19 cellular contexts compared by ENCODE assay signal in genomic region chr16:81860310-81860709, GRCh38.
DNase-seq lines count a peak whose midpoint lies in the region; ATAC-seq, FAIRE-seq and TF ChIP-seq lines count a peak whose summit lies in the region.
"Had no signal": no experiment of that assay in that cellular context is flagged by ENCODE, and none has a peak within 500 bp of the region (broad histone marks: within the 10 kb centered on the region; RNA-seq: fewer than 3 reads in every experiment).

No MANE protein-coding gene starts in this region.

- peaks cover 0 to 3% (median 2%) of the 10 kb centered on the region in 4 donors for H3K36me3 ChIP-seq in liver (ENCODE audit: control insufficient read depth in 4 of 4, insufficient read depth in 3 of 4, low read depth in 1 of 4, low read length in 3 of 4)
- no peaks in the 10 kb centered on the region for H3K36me3 ChIP-seq in HepG2 (replicated peaks in 1 of 2; ENCODE audit: control insufficient read depth in 1 of 2, insufficient read depth in 2 of 2, low read length in 2 of 2)
- H3K36me3 ChIP-seq in GM12878 (ENCODE audit: control insufficient read depth in 2 of 2, insufficient read depth in 2 of 2, low read length in 1 of 2) = peaks cover 46 to 60% of the 10 kb centered on the region in 2 experiments
- H3K36me3 ChIP-seq in GM23248 (ENCODE audit: low read depth) = no peaks in the 10 kb centered on the region

- peaks cover 49 to 57% of the 10 kb centered on the region in 2 donors for H3K4me1 Mint-ChIP-seq in natural killer cell
- peaks cover 39 to 59% of the 10 kb centered on the region in 2 donors for H3K4me1 Mint-ChIP-seq in stimulated activated naive B cell treated with anti-CD40 and anti-IgM and Interleukin-4, amounts not matched to agents 10 μg/mL and 1 μg/mL and 100 μg/mL, for 72 hours
- H3K4me1 Mint-ChIP-seq: CD4-positive, CD25-positive, alpha-beta regulatory T cell had no signal

- H3K9me3 ChIP-seq in liver (ENCODE audit: control insufficient read depth in 4 of 4, low read length in 3 of 4) (no peaks in the 10 kb centered on the region), HepG2 (ENCODE audit: low read length) (no peaks in the 10 kb centered on the region), GM12878 (replicated peaks; ENCODE audit: control insufficient read depth, insufficient read depth, low read length) (no peaks in the 10 kb centered on the region), GM23248 (ENCODE audit: low read depth) (no peaks in the 10 kb centered on the region)

- TF ChIP-seq EP300 in HepG2 (IDR thresholded peaks at IDR 0.05; ENCODE audit: low read depth in 2 of 2, low read length in 2 of 2) (no peak), HepG2 (CRISPR knock-in tag; IDR thresholded peaks at IDR 0.05; ENCODE audit: borderline replicate concordance) (no peak), GM12878 (IDR thresholded peaks at IDR 0.05; ENCODE audit: borderline replicate concordance in 1 of 2, control insufficient read depth in 1 of 2, low read depth in 2 of 2, low read length in 2 of 2) (no peak)

- TF ChIP-seq CTCF in liver (IDR thresholded peaks at IDR 0.05; ENCODE audit: low read depth, low read length, missing input control) = no peak
- no peak for TF ChIP-seq CTCF in HepG2 (CRISPR knock-in tag; IDR thresholded peaks at IDR 0.05)
- TF ChIP-seq CTCF in GM12878 (IDR thresholded peaks at IDR 0.05 in 2 of 3, conservative IDR thresholded peaks at IDR 0.05 in 1 of 3; ENCODE audit: control insufficient read depth in 2 of 3, extremely low read depth in 1 of 3, insufficient read depth in 1 of 3, low read depth in 3 of 3, low read length in 3 of 3) = no peak
- no peak for TF ChIP-seq CTCF in natural killer cell (IDR thresholded peaks at IDR 0.05)

- SMC1A ChIA-PET in GM12878 (lab: Charles Lee; ENCODE audit: uncharacterized antibody, unreplicated experiment) = interaction anchor here (0.7 to 6.2 kb wide), 5 partner anchors 10 to 80 kb away, joined by 3 to 44 read pairs (median 4); no protein-coding TSS in a partner anchor

- H3K4me1 ChIP-seq in liver (ENCODE audit: control insufficient read depth in 4 of 4, insufficient read depth in 4 of 4, low read length in 3 of 4) (peaks cover 0 to 8% (median 0%) of the 10 kb centered on the region in 4 donors), HepG2 (ENCODE audit: insufficient read depth, low read length) (no peaks in the 10 kb centered on the region), GM12878 (ENCODE audit: control insufficient read depth, insufficient read depth, low read length) (peaks cover 50% of the 10 kb centered on the region), GM23248 (ENCODE audit: insufficient read depth) (no peaks in the 10 kb centered on the region)

- in situ Hi-C loops in HepG2 (cut with HindIII; ENCODE audit: extremely low pct_ligation_motif_present, low pct_unique_long_range_greater_than_20kb) = no loop called here
- in situ Hi-C loops in GM12878 (cut with MboI) = no loop called here
- in situ Hi-C loops in GM23248 (cut with MboI) = loop anchor here (10.0 kb wide), 1 partner anchor 496 kb away; no protein-coding TSS in a partner anchor

- no peaks in the 10 kb centered on the region for H3K9me3 Mint-ChIP-seq in natural killer cell
- no peaks in the 10 kb centered on the region for H3K9me3 Mint-ChIP-seq in stimulated activated naive B cell treated with anti-CD40 and anti-IgM and Interleukin-4, amounts not matched to agents 10 μg/mL and 1 μg/mL and 100 μg/mL, for 72 hours

- H2AFZ ChIP-seq in HepG2 (ENCODE audit: low read length) = no peak overlapping the region
- H2AFZ ChIP-seq in GM12878 (ENCODE audit: control insufficient read depth, low read depth, low read length) = no peak overlapping the region
- H2AFZ ChIP-seq in GM23248 = no peak overlapping the region

- H3K27me3 ChIP-seq in liver (ENCODE audit: control insufficient read depth in 4 of 4, insufficient read depth in 4 of 4, low read length in 3 of 4) (no peaks in the 10 kb centered on the region), HepG2 (ENCODE audit: control insufficient read depth in 1 of 2, insufficient read depth in 2 of 2, low read length in 2 of 2) (peaks cover 5 to 53% of the 10 kb centered on the region in 2 experiments; a peak in 4 of 5 replicates), GM12878 (replicated peaks in 1 of 2; ENCODE audit: control insufficient read depth in 2 of 2, insufficient read depth in 2 of 2, low read length in 1 of 2) (no peaks in the 10 kb centered on the region), GM23248 (replicated peaks; ENCODE audit: insufficient read depth) (peaks cover 8% of the 10 kb centered on the region)

- ATAC-seq in HepG2 (no peak), GM12878 (no peak), natural killer cell (no peak), HG03571 (IDR thresholded peaks at IDR 0.05; ENCODE audit: unreplicated experiment) (no peak)
- ATAC-seq in stimulated activated naive B cell treated with anti-CD40 and anti-IgM and Interleukin-4, amounts not matched to agents 10 μg/mL and 1 μg/mL and 100 μg/mL, for 72 hours (replicated peaks) = no peak
- ATAC-seq: PC-3 had no signal

- BruUV-seq in HepG2 (replicated peaks; lab: Mats Ljungman, UMichigan) (no TSS peak), GM12878 (replicated peaks; lab: Mats Ljungman, UMichigan) (no TSS peak)

- H3K9ac ChIP-seq in liver (ENCODE audit: low read depth in 1 of 2, low read length in 2 of 2) = no peak overlapping the region
- no peak overlapping the region for H3K9ac ChIP-seq in HepG2 (ENCODE audit: insufficient read depth, low read depth, low read length)
- no peak overlapping the region for H3K9ac ChIP-seq in GM12878 (ENCODE audit: control insufficient read depth, insufficient read depth, low read length)
- H3K9ac ChIP-seq in GM23248 = no peak overlapping the region

- H3K27ac ChIP-seq in liver (ENCODE audit: low read depth in 1 of 2, low read length in 2 of 2) (no peak overlapping the region), HepG2 (ENCODE audit: extremely low read length, insufficient read depth, low read length) (no peak overlapping the region), GM12878 (ENCODE audit: control insufficient read depth, insufficient read depth) (0 out of 2 replicates have a peak overlapping the region, but pooled peaks have one; percentile 14), GM23248 (no peak overlapping the region)

- POLR2A ChIA-PET in HepG2 (lab: Yijun Ruan, JAX) (no interaction called here), GM12878 (lab: Charles Lee) (no interaction called here)

- TF ChIP-seq POLR2A in HepG2 (IDR thresholded peaks at IDR 0.05; ENCODE audit: insufficient read depth in 1 of 2, low read depth in 2 of 2, low read length in 2 of 2) (no peak), GM12878 (IDR thresholded peaks at IDR 0.05; ENCODE audit: low read depth, low read length) (no peak)

- peak overlapping the region; percentile 86 to 88 for H3K27ac Mint-ChIP-seq in natural killer cell
- H3K27ac Mint-ChIP-seq in stimulated activated naive B cell treated with anti-CD40 and anti-IgM and Interleukin-4, amounts not matched to agents 10 μg/mL and 1 μg/mL and 100 μg/mL, for 72 hours = peak overlapping the region; percentile 52
- H3K27ac Mint-ChIP-seq: CD4-positive, CD25-positive, alpha-beta regulatory T cell had no signal

- RAD21 ChIA-PET in GM12878 (lab: Charles Lee; ENCODE audit: unreplicated experiment) = interaction anchor here (1.4 to 2.0 kb wide), 2 partner anchors 13 to 42 kb away, joined by 5 read pairs; no protein-coding TSS in a partner anchor

- H4K20me1 ChIP-seq in HepG2 (ENCODE audit: insufficient read depth, low read length) (no peaks in the 10 kb centered on the region), GM12878 (ENCODE audit: control insufficient read depth, insufficient read depth) (no peaks in the 10 kb centered on the region; the same call in 1 of the 2 replicates), GM23248 (ENCODE audit: insufficient read depth) (no peaks in the 10 kb centered on the region)

- H3K4me3 Mint-ChIP-seq in natural killer cell = no peak overlapping the region
- no peak overlapping the region for H3K4me3 Mint-ChIP-seq in stimulated activated naive B cell treated with anti-CD40 and anti-IgM and Interleukin-4, amounts not matched to agents 10 μg/mL and 1 μg/mL and 100 μg/mL, for 72 hours
- H3K4me3 Mint-ChIP-seq: CD4-positive, CD25-positive, alpha-beta regulatory T cell had no signal

- H3K79me2 ChIP-seq in HepG2 (ENCODE audit: insufficient read depth, low read length) (no peaks in the 10 kb centered on the region), GM12878 (ENCODE audit: control insufficient read depth, insufficient read depth, low read length) (peaks cover 9% of the 10 kb centered on the region), GM23248 (ENCODE audit: insufficient read depth) (no peaks in the 10 kb centered on the region)

- no peaks in the 10 kb centered on the region for H3K9me2 ChIP-seq in GM23248 (ENCODE audit: insufficient read depth)

- no peak overlapping the region for H3K4me3 ChIP-seq in liver (ENCODE audit: low read depth in 1 of 3, low read length in 3 of 3)
- no peak overlapping the region for H3K4me3 ChIP-seq in HepG2 (replicated peaks in 1 of 3; ENCODE audit: insufficient read depth in 1 of 3, low read depth in 2 of 3, low read length in 3 of 3)
- no peak overlapping the region for H3K4me3 ChIP-seq in GM12878
- H3K4me3 ChIP-seq in GM23248 = no peak overlapping the region

- no peaks in the 10 kb centered on the region for H3F3A ChIP-seq in GM23248 (ENCODE audit: insufficient read depth)

- no peak for FAIRE-seq in HepG2 (lab: Jason Lieb, UNC)
- FAIRE-seq in GM12878 (lab: Jason Lieb, UNC) = no peak
- FAIRE-seq: H54 had no signal

- TF ChIP-seq RAD21 in liver (IDR thresholded peaks at IDR 0.05) (no peak), HepG2 (CRISPR knock-in tag; IDR thresholded peaks at IDR 0.05) (no peak), GM12878 (IDR thresholded peaks at IDR 0.05; ENCODE audit: insufficient read depth, low read depth, low read length) (no peak)

- H3K27me3 Mint-ChIP-seq in natural killer cell (ENCODE audit: low read depth in 2 of 2) = no peaks in the 10 kb centered on the region
- H3K27me3 Mint-ChIP-seq in stimulated activated naive B cell treated with anti-CD40 and anti-IgM and Interleukin-4, amounts not matched to agents 10 μg/mL and 1 μg/mL and 100 μg/mL, for 72 hours = no peaks in the 10 kb centered on the region

- WGBS in liver = 59% methylated on average over 5 of the region's 5 CpGs
- WGBS in HepG2 (ENCODE audit: low lambda C conversion rate) = 34% methylated on average over 5 of the region's 5 CpGs
- WGBS in GM12878 (ENCODE audit: insufficient coverage, insufficient replicate concordance, low lambda C conversion rate, missing lambda C conversion rate) = 79% methylated on average over 5 of the region's 5 CpGs
- 34 to 43% methylated on average over 5 of the region's 5 CpGs for WGBS in GM23248 (ENCODE audit: low coverage in 1 of 2, low lambda C conversion rate in 2 of 2, missing lambda C conversion rate in 2 of 2), 2 experiments

- H3K4me2 ChIP-seq in HepG2 (ENCODE audit: low read depth, low read length) = no peak overlapping the region
- H3K4me2 ChIP-seq in GM12878 (ENCODE audit: control insufficient read depth, insufficient read depth) = peak overlapping the region; percentile 28; the same call in 1 of the 2 replicates
- H3K4me2 ChIP-seq in GM23248 (ENCODE audit: unreplicated experiment) = no peak overlapping the region

- CTCF ChIA-PET in HepG2 (lab: Yijun Ruan, JAX; ENCODE audit: low intra/inter-chr PET ratio, low total read pairs) (no interaction called here), GM12878 (lab: Yijun Ruan, JAX) (interaction anchor here (0.9 to 1.9 kb wide), 11 partner anchors 10 to 130 kb away, joined by 3 to 13 read pairs (median 4); no protein-coding TSS in a partner anchor)

- H3K36me3 Mint-ChIP-seq in natural killer cell = peaks cover 18% of the 10 kb centered on the region
- peaks cover 57 to 78% of the 10 kb centered on the region in 2 donors for H3K36me3 Mint-ChIP-seq in stimulated activated naive B cell treated with anti-CD40 and anti-IgM and Interleukin-4, amounts not matched to agents 10 μg/mL and 1 μg/mL and 100 μg/mL, for 72 hours
- H3K36me3 Mint-ChIP-seq: CD4-positive, CD25-positive, alpha-beta regulatory T cell had no signal

- intact Hi-C loops in HepG2 (cut with micrococcal nuclease; ENCODE audit: unreplicated experiment) (no loop called here), GM12878 (cut with micrococcal nuclease; ENCODE audit: unreplicated experiment) (no loop called here), natural killer cell (cut with micrococcal nuclease) (no loop called here)

- DNase-seq in HepG2 (ENCODE audit: low spot score) = no peak
- DNase-seq in GM12878 (ENCODE audit: low read depth, low spot score) = no peak
- no peak for DNase-seq in natural killer cell
- DNase-seq in stimulated activated naive B cell treated with anti-CD40 and anti-IgM and Interleukin-4, amounts not matched to agents 10 μg/mL and 1 μg/mL and 100 μg/mL, for 72 hours = no peak
- no peak for DNase-seq in activated CD4-positive, alpha-beta T cell treated with anti-CD3 and anti-CD28 coated beads for 4 hours
- no peak for DNase-seq in GM23248
- DNase-seq: 8988T; CD4-positive, CD25-positive, alpha-beta regulatory T cell; EL; GF-D8; NCI-H1417; NCI-H187; NCI-H446; NCI-H526; PC-3; Right ventricle myocardium superior had no signal
